10 cellular contexts compared by ENCODE assay signal in the genomic region with DNA sequence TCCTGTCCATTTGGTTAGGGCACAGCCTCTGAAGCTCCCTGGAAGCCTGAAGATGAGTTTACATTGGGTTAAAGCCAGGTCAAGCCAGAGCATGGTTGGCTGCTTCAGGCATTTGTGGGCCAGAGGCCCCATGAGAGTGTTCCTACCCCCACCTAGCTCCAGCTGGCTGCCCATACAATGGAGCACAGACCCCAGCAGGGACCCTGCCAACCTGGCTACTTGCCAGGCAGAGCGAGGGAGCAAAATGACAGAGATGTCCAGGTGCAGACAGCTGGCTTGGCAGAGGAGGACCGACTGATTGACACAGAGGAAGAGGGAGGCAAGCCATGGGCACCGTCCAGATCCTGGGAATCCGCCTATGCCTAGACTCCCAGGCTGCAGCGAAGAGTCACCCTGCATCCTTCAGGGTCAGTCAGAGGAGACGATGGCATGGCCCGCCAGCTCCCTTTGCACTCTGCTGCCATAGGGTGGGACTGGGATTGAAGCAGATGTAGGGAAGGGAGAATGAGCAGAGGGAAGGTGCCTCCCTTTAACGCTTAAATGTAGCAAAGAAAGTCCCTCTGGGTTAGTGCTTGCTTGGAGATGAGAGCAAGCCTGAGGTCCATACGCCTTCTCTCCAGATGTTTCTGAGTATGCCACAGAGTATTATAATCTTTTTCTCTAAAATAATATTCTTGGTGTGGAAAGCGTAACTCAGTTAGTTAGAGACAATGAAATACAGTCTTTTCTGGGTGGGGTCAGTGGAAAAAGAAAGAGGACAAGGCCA.
DNase-seq lines count a peak whose midpoint lies in the region; ATAC-seq and TF ChIP-seq lines count a peak whose summit lies in the region.
"Had no signal": no experiment of that assay in that cellular context is flagged by ENCODE, and none has a peak within 500 bp of the region (broad histone marks: within the 10 kb centered on the region; RNA-seq: fewer than 3 reads in every experiment).

No MANE protein-coding gene starts in this region.

- no peak for TF ChIP-seq EP300 in esophagus muscularis mucosa (IDR thresholded peaks at IDR 0.05)

- H3K9me3 ChIP-seq in esophagus muscularis mucosa: no peaks in the 10 kb centered on the region
- H3K9me3 ChIP-seq in trophoblast cell (ENCODE audit: insufficient read depth, low read depth, low read length): peaks cover 1% of the 10 kb centered on the region

- DNase-seq in HK-2 (ENCODE audit: unreplicated experiment) (peak; percentile 13), NCI-H345 (lab: John Stamatoyannopoulos, UW) (peak; percentile 93), esophagus muscularis mucosa (ENCODE audit: extremely low spot score) (peak; percentile 90), trophoblast cell (no peak), 8988T (no peak), H7 (no peak)
- no peak for DNase-seq in stimulated activated CD4-positive, alpha-beta T cell treated with anti-CD3 and anti-CD28 coated beads, Interleukin-12 subunit alpha, Interleukin-12 subunit beta, amount 100 ng/mL, for 4 hours
- DNase-seq: activated naive CD4-positive, alpha-beta T cell; effector memory CD4-positive, alpha-beta T cell had no signal

- H3K4me3 ChIP-seq in esophagus muscularis mucosa: no peak overlapping the region
- peak overlapping the region; percentile 17 for H3K4me3 ChIP-seq in trophoblast cell (ENCODE audit: low read depth, low read length)
- H3K4me3 ChIP-seq in H7 (ENCODE audit: insufficient read depth, low read depth, low read length): no peak overlapping the region

- no peak overlapping the region for H3K14ac ChIP-seq in trophoblast cell (ENCODE audit: low read length)

- H3K79me1 ChIP-seq in trophoblast cell (ENCODE audit: low read length): no peaks in the 10 kb centered on the region

- intact Hi-C loops in esophagus muscularis mucosa (cut with DNase I): no loop called here

- TF ChIP-seq POLR2A in esophagus muscularis mucosa (IDR thresholded peaks at IDR 0.05; ENCODE audit: low read depth): no peak

- H3K79me2 ChIP-seq in trophoblast cell (ENCODE audit: control insufficient read depth, insufficient read depth, low read length, poor library complexity): no peaks in the 10 kb centered on the region

- H2BK120ac ChIP-seq in trophoblast cell (ENCODE audit: insufficient read depth, low read length, poor library complexity): no peak overlapping the region

- no peak overlapping the region for H3K27ac ChIP-seq in esophagus muscularis mucosa (replicated peaks in 1 of 4)
- H3K27ac ChIP-seq in trophoblast cell (ENCODE audit: low read depth, low read length): no peak overlapping the region

- no peak overlapping the region for H2AK5ac ChIP-seq in trophoblast cell (ENCODE audit: low read length)

- H2BK12ac ChIP-seq in trophoblast cell (ENCODE audit: low read length): no peak overlapping the region

- ATAC-seq in HG02610 (IDR thresholded peaks at IDR 0.05; ENCODE audit: unreplicated experiment): no peak

- H3K9ac ChIP-seq in trophoblast cell (ENCODE audit: low read length): no peak overlapping the region

- H4K8ac ChIP-seq in trophoblast cell (ENCODE audit: low read depth, low read length): no peak overlapping the region

- H3K4me1 ChIP-seq in esophagus muscularis mucosa: peaks cover 0 to 7% (median 4%) of the 10 kb centered on the region in 4 donors
- peaks cover 0 to 4% of the 10 kb centered on the region in 2 experiments for H3K4me1 ChIP-seq in trophoblast cell (ENCODE audit: control insufficient read depth in 1 of 2, insufficient read depth in 2 of 2, low read length in 2 of 2)

- no peak overlapping the region for H4K12ac ChIP-seq in trophoblast cell (ENCODE audit: low read depth, low read length)

- H2AFZ ChIP-seq in trophoblast cell (ENCODE audit: insufficient read depth, low read length, poor library complexity): no peak overlapping the region

- H3K23ac ChIP-seq in trophoblast cell (ENCODE audit: low read length): no peak overlapping the region

- no peak for TF ChIP-seq CTCF in esophagus muscularis mucosa (IDR thresholded peaks at IDR 0.05)

- H3K27me3 ChIP-seq in esophagus muscularis mucosa (no peaks in the 10 kb centered on the region), trophoblast cell (ENCODE audit: insufficient read depth, low read length) (no peaks in the 10 kb centered on the region), H7 (ENCODE audit: control insufficient read depth, insufficient read depth, low read length) (no peaks in the 10 kb centered on the region)

- H3K4ac ChIP-seq in trophoblast cell (ENCODE audit: low read depth, low read length): no peak overlapping the region

- H3K18ac ChIP-seq in trophoblast cell (ENCODE audit: low read length): no peak overlapping the region

- WGBS in esophagus muscularis mucosa: 74% methylated on average over 10 of the region's 10 CpGs
- no CpG with 5 or more reads among the region's 10 CpGs for WGBS in trophoblast cell (ENCODE audit: extremely low coverage, insufficient coverage, insufficient read length)

- H3K36me3 ChIP-seq in esophagus muscularis mucosa (no peaks in the 10 kb centered on the region), trophoblast cell (ENCODE audit: control insufficient read depth in 1 of 2, insufficient read depth in 2 of 2, low read length in 2 of 2) (no peaks in the 10 kb centered on the region), H7 (replicated peaks; ENCODE audit: control insufficient read depth, insufficient read depth, low read length) (no peaks in the 10 kb centered on the region)

- no peak overlapping the region for H3K4me2 ChIP-seq in trophoblast cell (ENCODE audit: low read length)

- H2BK5ac ChIP-seq in trophoblast cell (ENCODE audit: low read depth, low read length, poor library complexity): no peak overlapping the region

- H4K91ac ChIP-seq in trophoblast cell (ENCODE audit: low read depth, low read length): no peak overlapping the region

Comparison
In these comparisons a context has a peak if more than half of its experiments do, and no peak if none do; other contexts are left out.
1. DNase-seq: peak in HK-2 (single experiment), NCI-H345 (single experiment) and esophagus muscularis mucosa (single experiment); none in trophoblast cell (0 of 2), stimulated activated CD4-positive, alpha-beta T cell treated with anti-CD3 and anti-CD28 coated beads, Interleukin-12 subunit alpha, Interleukin-12 subunit beta, amount 100 ng/mL, for 4 hours (single experiment), 8988T (single experiment) and H7 (single experiment).